9 cellular contexts compared by ENCODE assay signal in genomic region chrX:28586891-28587635, GRCh38. TPM values are rescaled to one million over a fixed set of nuclear protein-coding genes. Genes with fewer than 3 reads are reported as not detected.
DNase-seq lines count a peak whose midpoint lies in the region; ATAC-seq, FAIRE-seq and TF ChIP-seq lines count a peak whose summit lies in the region.
"Had no signal": no experiment of that assay in that cellular context is flagged by ENCODE, and none has a peak within 500 bp of the region (broad histone marks: within the 10 kb centered on the region; RNA-seq: fewer than 3 reads in every experiment).

Gene IL1RAPL1, plus strand, starts transcription at chrX:28587446.

- H3K4me1 Mint-ChIP-seq in activated T-cell treated with anti-CD3 and anti-CD28 coated beads, Interleukin-2, amount 50 U/mL, for 72 hours (ENCODE audit: low read depth) = no peaks in the 10 kb centered on the region

- ATAC-seq in GM21360 (IDR thresholded peaks at IDR 0.05; ENCODE audit: unreplicated experiment) (no peak), HG03139 (IDR thresholded peaks at IDR 0.05; ENCODE audit: unreplicated experiment) (no peak)
- no peak for ATAC-seq in activated T-cell treated with anti-CD3 and anti-CD28 coated beads, Interleukin-2, amount 50 U/mL, for 72 hours (replicated peaks in 1 of 2)

- H3K18ac ChIP-seq in H1 (ENCODE audit: extremely low read depth, low read length) = no peak within 1 kb of the TSS; the same call in 1 of the 2 replicates

- CTCF ChIA-PET in H1 (lab: Charles Lee; ENCODE audit: partially characterized antibody) = interaction anchor here (0.6 kb wide), 1 partner anchor 153 kb away, joined by 4 read pairs; no protein-coding TSS in a partner anchor

- H3K27me3 Mint-ChIP-seq in activated T-cell treated with anti-CD3 and anti-CD28 coated beads, Interleukin-2, amount 50 U/mL, for 72 hours (ENCODE audit: low read depth) = peaks cover 17% of the 10 kb centered on the region

- no peak within 1 kb of the TSS for H4K5ac ChIP-seq in H1 (ENCODE audit: insufficient read length, low read depth, low read length)

- H3K36me3 ChIP-seq in MM.1S (replicated peaks; ENCODE audit: insufficient read depth, low read length) = no peaks in the 10 kb centered on the region
- H3K36me3 ChIP-seq in H1 (ENCODE audit: control insufficient read depth in 2 of 4, insufficient read depth in 4 of 4, low read length in 3 of 4) = no peaks in the 10 kb centered on the region
- H3K36me3 ChIP-seq in mesodermal cell (ENCODE audit: control insufficient read depth, insufficient read depth, low read length) = no peaks in the 10 kb centered on the region
- H3K36me3 ChIP-seq: BLaER1 treated with 17β-estradiol and CSF1 and Interleukin-3, amounts not matched to agents 10 nM and 100 nM had no signal

- POLR2A ChIA-PET in H1 (lab: Charles Lee; ENCODE audit: partially characterized antibody) = no interaction called here

- TF ChIP-seq EP300 in H1 (IDR thresholded peaks at IDR 0.05; ENCODE audit: borderline replicate concordance in 1 of 2, low read depth in 2 of 2, low read length in 2 of 2) = no peak

- H2BK15ac ChIP-seq in H1 (ENCODE audit: low read length) = no peak within 1 kb of the TSS

- H3K27ac ChIP-seq in MM.1S (ENCODE audit: low read length) (no peak within 1 kb of the TSS), H1 (ENCODE audit: low read depth, low read length) (no peak within 1 kb of the TSS), mesodermal cell (ENCODE audit: low read depth, low read length, severe bottlenecking) (no peak within 1 kb of the TSS)
- H3K27ac ChIP-seq: BLaER1 treated with 17β-estradiol and CSF1 and Interleukin-3, amounts not matched to agents 10 nM and 100 nM had no signal

- TF ChIP-seq POLR2A in H1 (IDR thresholded peaks at IDR 0.05; ENCODE audit: control extremely low read depth in 1 of 2, low read depth in 2 of 2, low read length in 2 of 2) = no peak

- no peak within 1 kb of the TSS for H2BK12ac ChIP-seq in H1 (ENCODE audit: low read depth, low read length)

- H3K9ac ChIP-seq in MM.1S (ENCODE audit: low read length) = no peak within 1 kb of the TSS
- no peak within 1 kb of the TSS for H3K9ac ChIP-seq in H1 (replicated peaks in 1 of 4; ENCODE audit: extremely low read depth in 1 of 4, low read depth in 3 of 4, low read length in 3 of 4)
- H3K9ac ChIP-seq: BLaER1 treated with 17β-estradiol and CSF1 and Interleukin-3, amounts not matched to agents 10 nM and 100 nM had no signal

- H4K91ac ChIP-seq in H1 (replicated peaks; ENCODE audit: insufficient read length, low read length) = no peak within 1 kb of the TSS

- H3K27me3 ChIP-seq in MM.1S (replicated peaks; ENCODE audit: insufficient read depth, low read length) (no peaks in the 10 kb centered on the region), H1 (replicated peaks in 1 of 4; ENCODE audit: control insufficient read depth in 3 of 4, extremely low read depth in 1 of 4, insufficient read depth in 3 of 4, low read length in 3 of 4) (no peaks in the 10 kb centered on the region)
- H3K27me3 ChIP-seq: BLaER1 treated with 17β-estradiol and CSF1 and Interleukin-3, amounts not matched to agents 10 nM and 100 nM had no signal

- H3K9me2 ChIP-seq in MM.1S (replicated peaks; ENCODE audit: insufficient read depth, low read length) = no peaks in the 10 kb centered on the region

- no peaks in the 10 kb centered on the region for H3K4me1 ChIP-seq in MM.1S (ENCODE audit: low read length)
- peaks cover 0 to 7% (median 2%) of the 10 kb centered on the region in 4 experiments; a peak in 4 of 7 replicates for H3K4me1 ChIP-seq in H1 (replicated peaks in 1 of 4; ENCODE audit: control insufficient read depth in 3 of 4, insufficient read depth in 4 of 4, low read length in 3 of 4)
- peaks cover 4% of the 10 kb centered on the region for H3K4me1 ChIP-seq in mesodermal cell (ENCODE audit: control insufficient read depth, insufficient read depth, low read length, poor library complexity, severe bottlenecking)
- H3K4me1 ChIP-seq: BLaER1 treated with 17β-estradiol and CSF1 and Interleukin-3, amounts not matched to agents 10 nM and 100 nM had no signal

- H3K79me1 ChIP-seq in H1 (ENCODE audit: low read depth, low read length) = no peaks in the 10 kb centered on the region

- TF ChIP-seq RAD21 in H1 (IDR thresholded peaks at IDR 0.05 in 1 of 2, conservative IDR thresholded peaks at IDR 0.05 in 1 of 2; ENCODE audit: low read depth in 2 of 2, low read length in 2 of 2) = no peak

- H3K27ac Mint-ChIP-seq in activated T-cell treated with anti-CD3 and anti-CD28 coated beads, Interleukin-2, amount 50 U/mL, for 72 hours = no peak within 1 kb of the TSS

- H2AK5ac ChIP-seq in H1 (ENCODE audit: low read depth, low read length) = no peak within 1 kb of the TSS

- WGBS in H1 (ENCODE audit: extremely low coverage in 1 of 2, insufficient coverage in 1 of 2, insufficient read length in 1 of 2, insufficient replicate concordance in 2 of 2, low coverage in 1 of 2, low lambda C conversion rate in 2 of 2, missing lambda C conversion rate in 1 of 2), 2 experiments = 7% methylated on average over 9 of the region's 17 CpGs; no CpG with 5 or more reads in 1 of the 2 experiments
- WGBS in mesodermal cell (ENCODE audit: insufficient coverage in 2 of 2), 2 experiments = 0% methylated on average over 1 of the region's 17 CpGs; no CpG with 5 or more reads in 1 of the 2 experiments

- no peaks in the 10 kb centered on the region for H3K36me3 Mint-ChIP-seq in activated T-cell treated with anti-CD3 and anti-CD28 coated beads, Interleukin-2, amount 50 U/mL, for 72 hours (ENCODE audit: insufficient read depth in 2 of 2)

- no peaks in the 10 kb centered on the region for H3K9me3 Mint-ChIP-seq in activated T-cell treated with anti-CD3 and anti-CD28 coated beads, Interleukin-2, amount 50 U/mL, for 72 hours

- H2BK120ac ChIP-seq in H1 (replicated peaks; ENCODE audit: low read depth, low read length) = peak within 1 kb of the TSS; percentile 54

- no peak within 1 kb of the TSS for H2BK20ac ChIP-seq in H1 (ENCODE audit: low read length)

- H3K9me3 ChIP-seq in MM.1S (replicated peaks; ENCODE audit: insufficient read depth, low read length) (no peaks in the 10 kb centered on the region), H1 (ENCODE audit: insufficient read depth in 2 of 2, low read depth in 1 of 2, low read length in 1 of 2) (no peaks in the 10 kb centered on the region), mesodermal cell (ENCODE audit: control insufficient read depth, low read length) (no peaks in the 10 kb centered on the region)
- H3K9me3 ChIP-seq: BLaER1 treated with 17β-estradiol and CSF1 and Interleukin-3, amounts not matched to agents 10 nM and 100 nM had no signal

- DNase-seq in A172 (ENCODE audit: low spot score) = peak; percentile 75
- peak; percentile 9 for DNase-seq in MM.1S
- DNase-seq in H1 (ENCODE audit: low read depth in 1 of 2, low spot score in 2 of 2) = no peak
- DNase-seq in activated CD4-positive, alpha-beta T cell treated with anti-CD3 and anti-CD28 coated beads, Interleukin-2, amount 50 U/mL, for 48 hours = no peak
- no peak for DNase-seq in activated T-cell treated with anti-CD3 and anti-CD28 coated beads, Interleukin-2, amount 50 U/mL, for 72 hours

- no peak within 1 kb of the TSS for H3K4me2 ChIP-seq in MM.1S (ENCODE audit: low read depth, low read length)
- peak within 1 kb of the TSS; percentile 69 to 78 for H3K4me2 ChIP-seq in H1 (ENCODE audit: insufficient read depth in 1 of 2, low read depth in 2 of 2, low read length in 2 of 2)
- H3K4me2 ChIP-seq: BLaER1 treated with 17β-estradiol and CSF1 and Interleukin-3, amounts not matched to agents 10 nM and 100 nM had no signal

- H3K4me3 Mint-ChIP-seq in activated T-cell treated with anti-CD3 and anti-CD28 coated beads, Interleukin-2, amount 50 U/mL, for 72 hours = no peak within 1 kb of the TSS

- H3K23ac ChIP-seq in H1 (ENCODE audit: insufficient read length) = no peak within 1 kb of the TSS

- no peak within 1 kb of the TSS for H3K56ac ChIP-seq in H1 (replicated peaks; ENCODE audit: insufficient read length, low read depth, low read length)

- peak; percentile 79 for FAIRE-seq in H1 (lab: Jason Lieb, UNC)

- H3K4me3 ChIP-seq in MM.1S (ENCODE audit: low read length) = no peak within 1 kb of the TSS
- H3K4me3 ChIP-seq in H1 (ENCODE audit: extremely low read depth in 1 of 4, insufficient read depth in 2 of 4, low read depth in 3 of 4, low read length in 4 of 4) = peak within 1 kb of the TSS; percentile 15 to 64 (median 48); a peak in 6 of 8 replicates
- H3K4me3 ChIP-seq in mesodermal cell (ENCODE audit: extremely low read depth, insufficient read depth, low read length, poor library complexity, severe bottlenecking) = peak within 1 kb of the TSS; percentile 32
- H3K4me3 ChIP-seq: BLaER1 treated with 17β-estradiol and CSF1 and Interleukin-3, amounts not matched to agents 10 nM and 100 nM had no signal

- no peaks in the 10 kb centered on the region; the same call in 1 of the 2 replicates for H3K23me2 ChIP-seq in H1 (ENCODE audit: low read depth, low read length)

- no peaks in the 10 kb centered on the region for H3F3A ChIP-seq in MM.1S (ENCODE audit: insufficient read depth, low read length)

- H4K20me1 ChIP-seq in MM.1S (ENCODE audit: insufficient read depth, low read length) = no peaks in the 10 kb centered on the region
- no peaks in the 10 kb centered on the region for H4K20me1 ChIP-seq in H1 (replicated peaks in 1 of 2; ENCODE audit: control insufficient read depth in 1 of 2, insufficient read depth in 2 of 2, low read length in 2 of 2)
- H4K20me1 ChIP-seq: BLaER1 treated with 17β-estradiol and CSF1 and Interleukin-3, amounts not matched to agents 10 nM and 100 nM had no signal

- H2BK5ac ChIP-seq in H1 (ENCODE audit: low read depth, low read length) = no peak within 1 kb of the TSS

- TF ChIP-seq CTCF in MM.1S (IDR thresholded peaks at IDR 0.05; ENCODE audit: low read length) = no peak; the same call in 1 of the 2 replicates
- no peak for TF ChIP-seq CTCF in H1 (IDR thresholded peaks at IDR 0.05; ENCODE audit: control extremely low read depth in 1 of 3, insufficient read depth in 1 of 3, low read depth in 1 of 3, low read length in 3 of 3)

- H2AFZ ChIP-seq in MM.1S (ENCODE audit: low read length) = no peak within 1 kb of the TSS
- 0 out of 2 replicates have a peak within 1 kb of the TSS, but pooled peaks have one; percentile 53 for H2AFZ ChIP-seq in H1 (ENCODE audit: low read length)

- no peak within 1 kb of the TSS for H3K4ac ChIP-seq in H1 (replicated peaks; ENCODE audit: insufficient read length, low read depth, low read length)

- H4K8ac ChIP-seq in H1 (ENCODE audit: extremely low read depth, insufficient read depth, low read length) = no peak within 1 kb of the TSS

- no peak within 1 kb of the TSS for H3K14ac ChIP-seq in H1 (ENCODE audit: insufficient read length)

- no peaks in the 10 kb centered on the region for H3K79me2 ChIP-seq in MM.1S (ENCODE audit: low read length)
- H3K79me2 ChIP-seq in H1 (ENCODE audit: control insufficient read depth in 1 of 2, insufficient read depth in 2 of 2, low read length in 2 of 2) = no peaks in the 10 kb centered on the region

RNA-seq across cellular contexts. Expression of gene IL1RAPL1, which starts in this region (rescaled TPM):
- total RNA-seq in A172 (2014; rRNA removed; shearing (Covaris generic)) = 14.9 and 15.5 TPM in 2 replicates
- total RNA-seq in H1 (2021; fragmentation: NEBNext Ultra II Directional; extraction: Animal tissue kit (Norgen Biotek cat#: 25700)) = 0.29 and 0.35 TPM in 2 replicates
- polyA plus RNA-seq in H1 (2011; rRNA removed) = 0.11 and 0.13 TPM in 2 replicates
- 0.06 TPM for polyA plus RNA-seq in H1 (2011; cell fraction: cytosol; rRNA removed)
- polyA plus RNA-seq in H1 (2011; cell fraction: nucleus; rRNA removed) = not detected
- polyA plus RNA-seq in H1 (2012, experiment 1 of 2) = 0.04 to 0.27 TPM (median 0.13 TPM) in 4 replicates
- polyA plus RNA-seq in H1 (2012, experiment 2 of 2) = not detected
- 0.08 TPM for polyA plus RNA-seq in H1 (2013, experiment 1 of 2)
- polyA plus RNA-seq in H1 (2013, experiment 2 of 2) = 0.07 TPM
- 0.41 and 0.88 TPM in 2 replicates for polyA minus RNA-seq in H1 (2011; rRNA and poly(A)+ RNA removed)
- polyA minus RNA-seq in H1 (2011; cell fraction: cytosol; rRNA and poly(A)+ RNA removed) = not detected
- 1.5 TPM for polyA minus RNA-seq in H1 (2011; cell fraction: nucleus; rRNA and poly(A)+ RNA removed)
- polyA plus RNA-seq in mesodermal cell (2013, experiment 1 of 2) = 1.1 TPM
- 0.51 TPM for polyA plus RNA-seq in mesodermal cell (2013, experiment 2 of 2)
- not detected for total RNA-seq in activated T-cell treated with anti-CD3 and anti-CD28 coated beads, Interleukin-2, amount 50 U/mL, for 72 hours

Comparison
In these comparisons a context has a peak if more than half of its experiments do, and no peak if none do; other contexts are left out.
1. RNA of gene IL1RAPL1 (total RNA-seq): 14.9 to 15.5 TPM in A172; 0.29 to 0.35 TPM in H1 and not detected in activated T-cell treated with anti-CD3 and anti-CD28 coated beads, Interleukin-2, amount 50 U/mL, for 72 hours; every median in the first group is over 10 times any median in the second.
2. DNase-seq: peak in A172 (single experiment) and MM.1S (single experiment); none in H1 (0 of 2), activated CD4-positive, alpha-beta T cell treated with anti-CD3 and anti-CD28 coated beads, Interleukin-2, amount 50 U/mL, for 48 hours (0 of 2) and activated T-cell treated with anti-CD3 and anti-CD28 coated beads, Interleukin-2, amount 50 U/mL, for 72 hours (0 of 2).